In the genomic region with DNA sequence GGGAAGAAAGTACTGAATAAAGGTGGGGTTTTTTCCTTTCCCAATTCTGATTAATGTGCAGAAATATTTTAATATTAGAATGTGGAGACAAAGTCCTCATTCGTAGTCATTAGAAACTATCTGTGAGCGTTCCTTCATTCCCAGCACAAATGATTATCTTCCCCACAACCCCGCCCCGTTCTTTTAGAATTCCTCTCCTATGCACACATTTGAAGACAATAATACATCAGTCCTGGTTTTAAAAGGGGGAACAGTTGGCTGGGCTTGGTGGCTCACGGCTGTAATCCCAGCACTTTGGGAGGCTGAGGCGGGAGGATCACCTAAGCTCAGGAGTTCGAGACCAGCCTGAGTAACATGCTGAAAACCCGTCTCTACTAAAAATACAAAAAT, we compare ENCODE assay signal across 8 cellular contexts. TPM values are rescaled to one million over a fixed set of nuclear protein-coding genes. Genes with fewer than 3 reads are reported as not detected.
DNase-seq lines count a peak whose midpoint lies in the region; ATAC-seq and TF ChIP-seq lines count a peak whose summit lies in the region.

No MANE protein-coding gene starts in this region.

- H3K27ac ChIP-seq in SJSA1 = peak overlapping the region; percentile 79

- DNase-seq in H7 (no peak), SJSA1 (ENCODE audit: low read depth in 1 of 2, low spot score in 2 of 2) (peak in 1 of 2 experiments; percentile 33), foreskin fibroblast (peak in 1 of 2 donors; percentile 21), NCI-H2029 (lab: John Stamatoyannopoulos, UW) (no peak), NCI-H345 treated with DMSO at 0.1 percent for 48 hours (lab: John Stamatoyannopoulos, UW; ENCODE audit: unreplicated experiment) (no peak)
- no peak for DNase-seq in activated effector memory CD4-positive, alpha-beta T cell treated with anti-CD3 and anti-CD28 coated beads, Interleukin-2, amount 50 U/mL, for 16 hours

- peak overlapping the region; percentile 93 for H3K9ac ChIP-seq in skeletal muscle satellite cell (ENCODE audit: low read depth, low read length)

- H3K4me2 ChIP-seq in skeletal muscle satellite cell (ENCODE audit: low read length) = peak overlapping the region; percentile 78

- H3K9me3 ChIP-seq in SJSA1 (replicated peaks) (no peaks in the 10 kb centered on the region), skeletal muscle satellite cell (replicated peaks; ENCODE audit: low read length) (no peaks in the 10 kb centered on the region)

- peaks cover 20% of the 10 kb centered on the region for H3K4me1 ChIP-seq in SJSA1 (replicated peaks)
- peaks cover 18% of the 10 kb centered on the region for H3K4me1 ChIP-seq in skeletal muscle satellite cell (ENCODE audit: control insufficient read depth, insufficient read depth, low read length)

- no peak for ATAC-seq in GM18519 (IDR thresholded peaks at IDR 0.05; ENCODE audit: low FRiP score, unreplicated experiment)

- H3K27me3 ChIP-seq in H7 (ENCODE audit: control insufficient read depth, insufficient read depth, low read length) (no peaks in the 10 kb centered on the region; the same call in 1 of the 2 replicates), SJSA1 (replicated peaks) (no peaks in the 10 kb centered on the region), skeletal muscle satellite cell (ENCODE audit: control insufficient read depth, insufficient read depth, low read length) (no peaks in the 10 kb centered on the region)

- H3K36me3 ChIP-seq in H7 (replicated peaks; ENCODE audit: control insufficient read depth, insufficient read depth, low read length) (no peaks in the 10 kb centered on the region), SJSA1 (peaks cover 3% of the 10 kb centered on the region; the same call in 1 of the 2 replicates), skeletal muscle satellite cell (ENCODE audit: insufficient read depth, low read length) (peaks cover 3% of the 10 kb centered on the region)

- TF ChIP-seq CTCF in foreskin fibroblast (IDR thresholded peaks at IDR 0.05; ENCODE audit: low read depth, low read length) = no peak

- H3K4me3 ChIP-seq in H7 (ENCODE audit: insufficient read depth, low read depth, low read length) = peak overlapping the region; percentile 95
- H3K4me3 ChIP-seq in SJSA1 = peak overlapping the region; percentile 67
- peak overlapping the region; percentile 73 to 87 for H3K4me3 ChIP-seq in foreskin fibroblast (ENCODE audit: low read depth in 1 of 2, low read length in 2 of 2)
- peak overlapping the region; percentile 93 for H3K4me3 ChIP-seq in skeletal muscle satellite cell (ENCODE audit: low read length)

RNA-seq across cellular contexts. Expression of a gene that starts 0.9 kb away (rescaled TPM):
- total RNA-seq in H7 (2014; rRNA removed; shearing (Covaris generic)) = 81.9 and 104 TPM in 2 replicates
- 52.0 and 72.4 TPM in 2 replicates for total RNA-seq in SJSA1 (2014; rRNA removed; shearing (Covaris generic))
- 65.9 and 69.9 TPM in 2 replicates for total RNA-seq in skeletal muscle satellite cell (2012; rRNA removed)
